In genomic region chr2:127106998-127107621, GRCh38 we compare ENCODE assay signal across 8 cellular contexts. TPM values are rescaled to one million over a fixed set of nuclear protein-coding genes. Genes with fewer than 3 reads are reported as not detected.
DNase-seq lines count a peak whose midpoint lies in the region; ATAC-seq and TF ChIP-seq lines count a peak whose summit lies in the region.

Gene BIN1, minus strand, starts transcription at chr2:127107154. Its CDS starts 211 bp downstream, at chr2:127106943.

- no peaks in the 10 kb centered on the region for H3K36me3 Mint-ChIP-seq in activated CD8-positive, alpha-beta T cell treated with anti-CD3 and anti-CD28 coated beads for 36 hours (ENCODE audit: low read depth)

- H3K9me3 ChIP-seq in ectodermal cell (ENCODE audit: control insufficient read depth, low read length) = no peaks in the 10 kb centered on the region
- no peaks in the 10 kb centered on the region for H3K9me3 ChIP-seq in lower lobe of right lung

- peak; percentile 88 for DNase-seq in AG08395 (ENCODE audit: low spot score)
- DNase-seq in NCI-H510A (lab: John Stamatoyannopoulos, UW) = peak; percentile 88
- DNase-seq in activated CD8-positive, alpha-beta T cell treated with anti-CD3 and anti-CD28 coated beads for 36 hours = peak; percentile 71
- peak; percentile 94 for DNase-seq in lower lobe of right lung
- peak; percentile 53 to 78 for DNase-seq in stimulated activated CD4-positive, alpha-beta T cell treated with anti-CD3 and anti-CD28 coated beads, Interleukin-4, amount 100 ng/mL, for 48 hours (ENCODE audit: low read depth in 2 of 2)

- no peaks in the 10 kb centered on the region for H3K9me3 Mint-ChIP-seq in activated CD8-positive, alpha-beta T cell treated with anti-CD3 and anti-CD28 coated beads for 36 hours

- POLR2A ChIA-PET in activated CD8-positive, alpha-beta T cell treated with anti-CD3 and anti-CD28 coated beads for 36 hours (lab: Charles Lee) = interaction anchor here (1.0 kb wide), 1 partner anchor 26 kb away, joined by 4 read pairs; no protein-coding TSS in a partner anchor

- H3K4me3 Mint-ChIP-seq in activated CD8-positive, alpha-beta T cell treated with anti-CD3 and anti-CD28 coated beads for 36 hours = peak within 1 kb of the TSS; percentile 73

- CTCF ChIA-PET in activated CD8-positive, alpha-beta T cell treated with anti-CD3 and anti-CD28 coated beads for 36 hours (lab: Charles Lee) = interaction anchor here (1.0 to 2.7 kb wide), 4 partner anchors 9 to 69 kb away, joined by 3 to 12 read pairs (median 5); no protein-coding TSS in a partner anchor

- peaks cover 3% of the 10 kb centered on the region for H3K27me3 ChIP-seq in ectodermal cell (ENCODE audit: control insufficient read depth, insufficient read depth, low read length, poor library complexity, severe bottlenecking)
- H3K27me3 ChIP-seq in lower lobe of right lung (ENCODE audit: low read depth) = no peaks in the 10 kb centered on the region

- peak within 1 kb of the TSS; percentile 56 for H3K4me3 ChIP-seq in ectodermal cell (ENCODE audit: insufficient read depth, low read depth, low read length)
- H3K4me3 ChIP-seq in lower lobe of right lung = peak within 1 kb of the TSS; percentile 90

- peaks cover 19% of the 10 kb centered on the region for H3K4me1 ChIP-seq in ectodermal cell (ENCODE audit: control insufficient read depth, insufficient read depth, low read length)
- peaks cover 26% of the 10 kb centered on the region for H3K4me1 ChIP-seq in lower lobe of right lung

- intact Hi-C loops in activated CD8-positive, alpha-beta T cell treated with anti-CD3 and anti-CD28 coated beads for 36 hours (cut with micrococcal nuclease) = no loop called here
- intact Hi-C loops in lower lobe of right lung (cut with DNase I) = no loop called here

- no peak for TF ChIP-seq CTCF in activated CD8-positive, alpha-beta T cell treated with anti-CD3 and anti-CD28 coated beads for 36 hours (IDR thresholded peaks at IDR 0.05)
- TF ChIP-seq CTCF in lower lobe of right lung (IDR thresholded peaks at IDR 0.05) = no peak

- ATAC-seq in GM18873 (IDR thresholded peaks at IDR 0.05; ENCODE audit: low FRiP score, unreplicated experiment) (peak; percentile 83), HG03135 (IDR thresholded peaks at IDR 0.05; ENCODE audit: unreplicated experiment) (peak; percentile 77), lower lobe of right lung (peak; percentile 94)
- peak; percentile 86 for ATAC-seq in activated CD8-positive, alpha-beta T cell treated with anti-CD3 and anti-CD28 coated beads for 36 hours

- H3K27ac ChIP-seq in ectodermal cell (ENCODE audit: insufficient read depth, low read depth, low read length, poor library complexity, severe bottlenecking) (peak within 1 kb of the TSS; percentile 53), lower lobe of right lung (peak within 1 kb of the TSS; percentile 82)

- 0 to 1% methylated on average over 77 of the region's 77 CpGs for WGBS in ectodermal cell, 2 experiments

- no peak within 1 kb of the TSS for H3K27ac Mint-ChIP-seq in activated CD8-positive, alpha-beta T cell treated with anti-CD3 and anti-CD28 coated beads for 36 hours

- H3K27me3 Mint-ChIP-seq in activated CD8-positive, alpha-beta T cell treated with anti-CD3 and anti-CD28 coated beads for 36 hours = peaks cover 8% of the 10 kb centered on the region

- H3K36me3 ChIP-seq in ectodermal cell (ENCODE audit: control insufficient read depth, insufficient read depth, low read length) = no peaks in the 10 kb centered on the region
- no peaks in the 10 kb centered on the region for H3K36me3 ChIP-seq in lower lobe of right lung

- peaks cover 5% of the 10 kb centered on the region for H3K4me1 Mint-ChIP-seq in activated CD8-positive, alpha-beta T cell treated with anti-CD3 and anti-CD28 coated beads for 36 hours (ENCODE audit: low read depth)

RNA-seq across cellular contexts. Expression of gene BIN1, which starts in this region (rescaled TPM):
- 100 to 1,000 TPM in 1 of 2 experiments, 10 to 100 TPM in 1; 95.2 to 102 TPM for total RNA-seq in activated CD8-positive, alpha-beta T cell treated with anti-CD3 and anti-CD28 coated beads for 36 hours
- polyA plus RNA-seq in ectodermal cell (2013, experiment 1 of 4) = 58.2 TPM
- 45.6 TPM for polyA plus RNA-seq in ectodermal cell (2013, experiment 2 of 4)
- polyA plus RNA-seq in ectodermal cell (2013, experiment 3 of 4) = 40.3 TPM
- polyA plus RNA-seq in ectodermal cell (2013, experiment 4 of 4) = 41.1 TPM
- 33.9 TPM for total RNA-seq in lower lobe of right lung

Comparison
In these comparisons a context has a peak if more than half of its experiments do, and no peak if none do; other contexts are left out.
1. Peak in every context shown above with its lines: DNase-seq, ATAC-seq, H3K4me3 ChIP-seq and H3K27ac ChIP-seq.